In genomic region chr7:55476071-55476803, GRCh38 we compare ENCODE assay signal across 9 cellular contexts.
DNase-seq lines count a peak whose midpoint lies in the region; ATAC-seq and TF ChIP-seq lines count a peak whose summit lies in the region.
"Had no signal": no experiment of that assay in that cellular context is flagged by ENCODE, and none has a peak within 500 bp of the region (broad histone marks: within the 10 kb centered on the region; RNA-seq: fewer than 3 reads in every experiment).

No MANE protein-coding gene starts in this region.

- intact Hi-C loops in dendritic cell treated with granulocyte-macrophage colony-stimulating factor and Interleukin-4, amounts not matched to agents 40 ng/mL and 50 ng/mL, for 4 days (cut with micrococcal nuclease) = no loop called here
- intact Hi-C loops in psoas muscle (cut with DNase I) = no loop called here

- ATAC-seq in psoas muscle = peak; percentile 68 to 87 (median 82)

- peak overlapping the region; percentile 38 for H3K27ac Mint-ChIP-seq in dendritic cell treated with granulocyte-macrophage colony-stimulating factor and Interleukin-4, amounts not matched to agents 40 ng/mL and 50 ng/mL, for 4 days

- TF ChIP-seq CTCF in Peyer's patch (IDR thresholded peaks at IDR 0.05) = no peak
- TF ChIP-seq CTCF in psoas muscle (IDR thresholded peaks at IDR 0.05) = no peak

- H3K27me3 Mint-ChIP-seq in dendritic cell treated with granulocyte-macrophage colony-stimulating factor and Interleukin-4, amounts not matched to agents 40 ng/mL and 50 ng/mL, for 4 days = no peaks in the 10 kb centered on the region

- no peak overlapping the region for H3K4me3 Mint-ChIP-seq in dendritic cell treated with granulocyte-macrophage colony-stimulating factor and Interleukin-4, amounts not matched to agents 40 ng/mL and 50 ng/mL, for 4 days

- H3K4me1 Mint-ChIP-seq in dendritic cell treated with granulocyte-macrophage colony-stimulating factor and Interleukin-4, amounts not matched to agents 40 ng/mL and 50 ng/mL, for 4 days (ENCODE audit: low read depth) = peaks cover 18% of the 10 kb centered on the region

- 45 to 55% (median 46%) methylated on average over 14 to 16 of the region's 16 CpGs for WGBS in psoas muscle, 3 donors

- peak overlapping the region in 1 of 4 donors; percentile 25 for H3K27ac ChIP-seq in Peyer's patch
- H3K27ac ChIP-seq in psoas muscle = peak overlapping the region; percentile 10

- no peaks in the 10 kb centered on the region for H3K9me3 Mint-ChIP-seq in dendritic cell treated with granulocyte-macrophage colony-stimulating factor and Interleukin-4, amounts not matched to agents 40 ng/mL and 50 ng/mL, for 4 days

- no peaks in the 10 kb centered on the region for H3K9me3 ChIP-seq in Peyer's patch
- H3K9me3 ChIP-seq in psoas muscle = no peaks in the 10 kb centered on the region

- H3K4me1 ChIP-seq in Peyer's patch = no peaks in the 10 kb centered on the region
- H3K4me1 ChIP-seq in psoas muscle = peaks cover 20% of the 10 kb centered on the region

- DNase-seq in EL (peak; percentile 67), Peyer's patch (peak in 2 of 3 donors; percentile 6 to 40), psoas muscle (no peak), NCI-H1092 treated with DMSO at 0.1 percent for 48 hours (lab: John Stamatoyannopoulos, UW) (no peak), DMS114 treated with DMSO at 0.1 percent for 48 hours (lab: John Stamatoyannopoulos, UW; ENCODE audit: unreplicated experiment) (no peak), NCI-H187 (lab: John Stamatoyannopoulos, UW) (no peak), iPS-NIHi7 (ENCODE audit: extremely low spot score) (no peak)
- DNase-seq: NCI-H510A had no signal

- no peak overlapping the region for H3K4me3 ChIP-seq in Peyer's patch
- no peak overlapping the region for H3K4me3 ChIP-seq in psoas muscle

- peaks cover 87% of the 10 kb centered on the region for H3K36me3 Mint-ChIP-seq in dendritic cell treated with granulocyte-macrophage colony-stimulating factor and Interleukin-4, amounts not matched to agents 40 ng/mL and 50 ng/mL, for 4 days (ENCODE audit: low read depth)

- no peaks in the 10 kb centered on the region for H3K27me3 ChIP-seq in Peyer's patch
- H3K27me3 ChIP-seq in psoas muscle (ENCODE audit: insufficient read depth in 3 of 3, low read length in 2 of 3) = no peaks in the 10 kb centered on the region

- H3K36me3 ChIP-seq in Peyer's patch = peaks cover 0 to 16% (median 0%) of the 10 kb centered on the region in 3 donors
- peaks cover 0 to 10% of the 10 kb centered on the region in 2 donors for H3K36me3 ChIP-seq in psoas muscle (ENCODE audit: insufficient read depth in 1 of 2, low read depth in 1 of 2)

- no peak for TF ChIP-seq POLR2A in Peyer's patch (IDR thresholded peaks at IDR 0.05)

Comparison
In these comparisons a context has a peak if more than half of its experiments do, and no peak if none do; other contexts are left out.
1. DNase-seq: peak in EL (single experiment) and Peyer's patch (2 of 3); none in psoas muscle (0 of 2), NCI-H1092 treated with DMSO at 0.1 percent for 48 hours (single experiment), DMS114 treated with DMSO at 0.1 percent for 48 hours (single experiment), NCI-H187 (0 of 2) and iPS-NIHi7 (single experiment).